In the genomic region with DNA sequence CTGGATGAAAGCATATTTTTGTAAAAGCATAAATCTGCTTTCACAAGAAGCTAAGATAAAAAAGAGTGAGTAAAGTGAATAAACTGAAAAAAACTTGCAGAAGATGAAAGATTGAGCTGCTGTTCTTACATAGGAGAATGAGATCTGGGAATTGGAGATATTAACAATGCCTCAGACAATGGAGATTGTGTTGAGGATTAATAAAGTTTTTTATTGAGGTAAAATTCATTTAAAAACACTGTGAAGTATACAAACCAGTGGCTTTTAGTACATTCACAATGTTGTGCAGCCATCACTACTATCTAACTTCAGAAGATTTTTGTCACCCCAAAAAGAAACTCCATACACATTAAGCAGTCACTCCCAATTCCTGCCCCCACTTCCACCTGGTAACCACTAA, we compare ENCODE assay signal across 28 cellular contexts.
"Had no signal": no experiment of that assay in that cellular context is flagged by ENCODE, and none has a peak within 500 bp of the region (broad histone marks: within the 10 kb centered on the region; RNA-seq: fewer than 3 reads in every experiment).

No MANE protein-coding gene starts in this region.

- H3K4me1 ChIP-seq: parathyroid adenoma, psoas muscle, right lobe of liver, sigmoid colon, suprapubic skin, testis, tibial artery, transverse colon, upper lobe of right lung, uterus had no signal

- H3K36me3 ChIP-seq: ovary, right lobe of liver, sigmoid colon, spleen, suprapubic skin, tibial artery, transverse colon, upper lobe of right lung, uterus had no signal

- H3K9ac ChIP-seq: parathyroid adenoma had no signal

- H3K27me3 ChIP-seq: ovary, right lobe of liver, spleen, suprapubic skin, testis, tibial artery, upper lobe of right lung, uterus had no signal

- ATAC-seq: naive thymus-derived CD8-positive, alpha-beta T cell; natural killer cell treated with Interleukin-12 subunit alpha and Interleukin-12 subunit beta and Interleukin-15 and Interleukin-18, amount 100 ng/mL, for 72 hours; psoas muscle; right cardiac atrium; right lobe of liver; stimulated activated memory B cell treated with anti-CD40 and anti-IgM and Interleukin-4, amounts not matched to agents 10 μg/mL and 1 μg/mL and 100 μg/mL, for 72 hours; stimulated activated naive CD8-positive, alpha-beta T cell treated with anti-CD3 and anti-CD28 coated beads, Interleukin-15, amount 100 ng/mL, for 72 hours; stimulated activated naive CD8-positive, alpha-beta T cell treated with anti-CD3 and anti-CD28 coated beads, Interleukin-15, Interleukin-2, amounts not matched to agents 100 U/mL and 50 U/mL, for 24 hours had no signal

- H3K79me2 ChIP-seq: parathyroid adenoma had no signal

- H3K27ac ChIP-seq: ovary, parathyroid adenoma, psoas muscle, right lobe of liver, sigmoid colon, suprapubic skin, testis, tibial artery, transverse colon, upper lobe of right lung, uterus had no signal

- H3K4me3 ChIP-seq: ovary, psoas muscle, right lobe of liver, sigmoid colon, spleen, suprapubic skin, testis, tibial artery, transverse colon, upper lobe of right lung, uterus had no signal

- DNase-seq: naive thymus-derived CD8-positive, alpha-beta T cell; nephron progenitor cell; occipital lobe; ovary; posterior cingulate gyrus; psoas muscle; right cardiac atrium; right lobe of liver; sigmoid colon; small intestine; spleen; stimulated activated CD4-positive, alpha-beta T cell treated with anti-CD3 and anti-CD28 coated beads, Interleukin-12 subunit alpha, Interleukin-12 subunit beta, amount 100 ng/mL, for 4 hours; stimulated activated CD4-positive, alpha-beta T cell treated with anti-CD3 and anti-CD28 coated beads, Interleukin-1b, Interleukin-23, amount 100 ng/mL, for 48 hours; stimulated activated CD4-positive, alpha-beta T cell treated with anti-CD3 and anti-CD28 coated beads, Interleukin-4, amount 100 ng/mL, for 1 hour; stimulated activated CD4-positive, alpha-beta T cell treated with anti-CD3 and anti-CD28 coated beads, Interleukin-4, amount 100 ng/mL, for 4 hours; stimulated activated CD8-positive, alpha-beta memory T cell treated with anti-CD3 and anti-CD28 coated beads, Interleukin-4, amount 100 ng/mL, for 48 hours; stimulated activated naive CD8-positive, alpha-beta T cell treated with anti-CD3 and anti-CD28 coated beads, Interleukin-15, amount 100 ng/mL, for 72 hours; stimulated activated naive CD8-positive, alpha-beta T cell treated with anti-CD3 and anti-CD28 coated beads, Interleukin-15, Interleukin-2, amounts not matched to agents 100 U/mL and 50 U/mL, for 24 hours; substantia nigra; testis; tibial artery; transverse colon; upper lobe of right lung; uterus had no signal

- H2AFZ ChIP-seq: parathyroid adenoma had no signal

- FAIRE-seq: small intestine had no signal

- H3K9me3 ChIP-seq: ovary, psoas muscle, right lobe of liver, sigmoid colon, spleen, suprapubic skin, testis, tibial artery, transverse colon, upper lobe of right lung, uterus had no signal
